ENCODE assay signal across 1 cellular context in genomic region chr17:50149099-50149424, GRCh38.
TF ChIP-seq lines count a peak whose summit lies in the region.

No MANE protein-coding gene starts in this region.

TF ChIP-seq in GM23338, 12 proteins besides CTCF, POLR2A, EP300 and RAD21 (continued from another document):
- no peak for TF ChIP-seq ZNF462 (CRISPR knock-in tag; IDR thresholded peaks at IDR 0.05)
- no peak for TF ChIP-seq ETS1 (IDR thresholded peaks at IDR 0.05)
- TF ChIP-seq ZNF114 (CRISPR knock-in tag; IDR thresholded peaks at IDR 0.05), result no peak
TF ChIP-seq in GM23338: peak in this region for 0.
